In the genomic region with DNA sequence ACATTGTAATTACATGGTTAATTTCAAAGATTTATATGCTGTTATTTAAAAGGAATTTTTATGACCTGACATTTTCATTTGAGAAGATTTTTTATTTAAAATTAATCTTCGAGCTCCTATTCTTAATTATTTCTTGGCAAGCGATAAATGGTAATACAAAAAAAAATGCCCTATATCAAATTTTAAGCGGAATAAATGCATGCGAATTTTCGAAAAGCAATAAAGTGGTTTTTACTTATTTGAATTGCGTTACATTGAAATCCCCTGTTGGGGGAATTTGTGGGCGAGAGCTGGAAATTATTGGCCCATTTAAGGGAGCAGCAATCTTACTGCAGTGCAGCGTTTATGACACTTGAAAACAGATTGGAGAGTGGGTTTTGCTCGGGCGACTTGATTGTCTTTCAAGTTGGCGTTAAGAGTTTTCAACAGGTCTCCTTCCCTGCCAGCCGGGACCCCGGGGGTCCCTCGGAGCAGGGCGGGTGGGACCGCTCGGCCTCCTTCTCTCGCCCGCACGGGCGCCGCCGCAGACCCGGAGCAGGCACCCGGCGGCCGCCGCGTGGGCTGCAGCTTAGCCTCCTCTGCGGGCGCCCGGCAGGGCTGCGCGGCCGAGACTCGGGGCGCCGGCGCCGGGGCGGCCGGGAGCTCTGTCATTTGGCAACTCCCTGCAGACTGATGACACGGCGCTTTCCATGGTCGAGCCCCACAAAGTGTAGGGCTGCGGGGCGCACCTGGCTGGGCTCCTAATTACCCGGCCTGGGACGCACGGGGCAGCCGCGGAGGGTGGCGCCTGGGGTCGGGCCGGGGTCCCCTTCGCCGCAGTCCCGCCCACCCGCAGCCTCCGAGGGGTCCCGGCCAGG, we compare ENCODE assay signal across 8 cellular contexts.
DNase-seq lines count a peak whose midpoint lies in the region; ATAC-seq and TF ChIP-seq lines count a peak whose summit lies in the region.

No MANE protein-coding gene starts in this region.

- TF ChIP-seq CTCF in BJ (IDR thresholded peaks at IDR 0.05; ENCODE audit: insufficient read depth, low read depth, low read length), result no peak
- no peak for TF ChIP-seq CTCF in CD4-positive, alpha-beta T cell (IDR thresholded peaks at IDR 0.05)

- POLR2A ChIA-PET in BJ (lab: Charles Lee), result no interaction called here
- POLR2A ChIA-PET in CD4-positive, alpha-beta T cell (lab: Charles Lee), result no interaction called here

- intact Hi-C loops in CD4-positive, alpha-beta T cell (cut with DNase I, micrococcal nuclease), result no loop called here

- no peaks in the 10 kb centered on the region for H3K36me3 ChIP-seq in BJ (ENCODE audit: control insufficient read depth, insufficient read depth, low read length)

- CTCF ChIA-PET in BJ (lab: Yijun Ruan, JAX), result no interaction called here
- CTCF ChIA-PET in CD4-positive, alpha-beta T cell (lab: Charles Lee), result no interaction called here

- no peak overlapping the region for H3K27ac Mint-ChIP-seq in CD4-positive, alpha-beta T cell

- peaks cover 87% of the 10 kb centered on the region for H3K27me3 Mint-ChIP-seq in CD4-positive, alpha-beta T cell

- peaks cover 37% of the 10 kb centered on the region for H3K27me3 ChIP-seq in BJ (ENCODE audit: control insufficient read depth, insufficient read depth, low read length)
- peaks cover 68% of the 10 kb centered on the region for H3K27me3 ChIP-seq in CD4-positive, alpha-beta T cell (ENCODE audit: control insufficient read depth, insufficient read depth, low read length)

- H3K27ac ChIP-seq in CD4-positive, alpha-beta T cell (ENCODE audit: low read depth, low read length), result no peak overlapping the region

- peak overlapping the region; percentile 11 for H3K4me3 ChIP-seq in BJ (ENCODE audit: low read depth, low read length)

- DNase-seq in BJ (ENCODE audit: low read depth), result no peak
- peak; percentile 12 for DNase-seq in T1000 (lab: John Stamatoyannopoulos, UW)
- DNase-seq in glomerular visceral epithelial cell (ENCODE audit: extremely low spot score), result peak; percentile 3
- peak; percentile 28 for DNase-seq in putamen (ENCODE audit: low spot score)
- no peak for DNase-seq in CD4-positive, alpha-beta T cell
- DNase-seq in stimulated activated naive CD4-positive, alpha-beta T cell (lab: John Stamatoyannopoulos, UW), result no peak

- no peaks in the 10 kb centered on the region for H3K36me3 Mint-ChIP-seq in CD4-positive, alpha-beta T cell (ENCODE audit: low read depth)

- ATAC-seq in GM21381 (IDR thresholded peaks at IDR 0.05; ENCODE audit: unreplicated experiment) (peak; percentile 79), HG03139 (IDR thresholded peaks at IDR 0.05; ENCODE audit: unreplicated experiment) (no peak)
- ATAC-seq in CD4-positive, alpha-beta T cell (ENCODE audit: poor library complexity), result no peak

- H3K9me3 Mint-ChIP-seq in CD4-positive, alpha-beta T cell, result no peaks in the 10 kb centered on the region

- H3K9me3 ChIP-seq in CD4-positive, alpha-beta T cell (ENCODE audit: control insufficient read depth, low read length), result no peaks in the 10 kb centered on the region

- no peak overlapping the region for H3K4me3 Mint-ChIP-seq in CD4-positive, alpha-beta T cell

- H3K4me1 Mint-ChIP-seq in CD4-positive, alpha-beta T cell (ENCODE audit: low read depth), result peaks cover 11% of the 10 kb centered on the region

Comparison
In these comparisons a context has a peak if more than half of its experiments do, and no peak if none do; other contexts are left out.
1. DNase-seq: peak in T1000 (single experiment), glomerular visceral epithelial cell (single experiment) and putamen (single experiment); none in BJ (single experiment), CD4-positive, alpha-beta T cell (0 of 10) and stimulated activated naive CD4-positive, alpha-beta T cell (0 of 6).